ENCODE assay signal across 20 cellular contexts in the genomic region with DNA sequence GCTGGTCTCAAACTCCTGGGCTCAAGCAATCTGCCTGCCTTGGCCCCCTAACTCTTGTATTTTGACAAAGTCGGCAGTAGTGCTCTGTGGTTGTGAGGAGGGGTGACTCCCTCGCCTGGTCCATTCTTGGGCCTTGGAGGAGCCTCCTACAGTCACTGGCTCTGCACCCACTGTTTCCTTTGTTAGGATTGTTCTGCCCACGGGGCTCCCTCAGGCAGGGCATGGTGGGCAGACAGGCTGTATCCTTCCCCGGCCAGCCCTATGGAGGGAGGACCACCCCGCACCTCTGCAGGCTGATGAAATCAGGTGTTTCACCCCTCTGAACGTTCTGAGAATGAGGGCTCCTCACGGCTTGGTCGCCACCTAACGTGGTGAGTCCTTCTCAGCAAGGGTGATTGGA. TPM values are rescaled to one million over a fixed set of nuclear protein-coding genes. Genes with fewer than 3 reads are reported as not detected.
DNase-seq lines count a peak whose midpoint lies in the region; ATAC-seq, FAIRE-seq and TF ChIP-seq lines count a peak whose summit lies in the region.
"Had no signal": no experiment of that assay in that cellular context is flagged by ENCODE, and none has a peak within 500 bp of the region (broad histone marks: within the 10 kb centered on the region; RNA-seq: fewer than 3 reads in every experiment).

No MANE protein-coding gene starts in this region.

- H3K36me3 ChIP-seq in Loucy (ENCODE audit: insufficient read depth, low read length): no peaks in the 10 kb centered on the region
- H3K36me3 ChIP-seq in GM12878 (ENCODE audit: control insufficient read depth in 2 of 2, insufficient read depth in 2 of 2, low read length in 1 of 2): no peaks in the 10 kb centered on the region
- peaks cover 79% of the 10 kb centered on the region for H3K36me3 ChIP-seq in neutrophil
- no peaks in the 10 kb centered on the region for H3K36me3 ChIP-seq in Peyer's patch
- H3K36me3 ChIP-seq: SJSA1 had no signal

- no peaks in the 10 kb centered on the region for H3K9me2 ChIP-seq in Loucy (replicated peaks; ENCODE audit: low read depth, low read length)

- no peaks in the 10 kb centered on the region for H3F3A ChIP-seq in Loucy (ENCODE audit: low read depth)

- intact Hi-C loops in activated CD8-positive, alpha-beta T cell treated with anti-CD3 and anti-CD28 coated beads for 36 hours (cut with micrococcal nuclease): no loop called here
- intact Hi-C loops in GM12878 (cut with micrococcal nuclease; ENCODE audit: unreplicated experiment): loop anchor here (5.0 kb wide), 2 partner anchors 174 to 279 kb away; no protein-coding TSS in a partner anchor

- H3K27me3 ChIP-seq in Loucy (ENCODE audit: insufficient read depth, low read length, poor library complexity, severe bottlenecking) (no peaks in the 10 kb centered on the region), GM12878 (replicated peaks in 1 of 2; ENCODE audit: control insufficient read depth in 2 of 2, insufficient read depth in 2 of 2, low read length in 1 of 2) (no peaks in the 10 kb centered on the region; a peak in 1 of 4 replicates), neutrophil (no peaks in the 10 kb centered on the region), Peyer's patch (no peaks in the 10 kb centered on the region)
- H3K27me3 ChIP-seq: SJSA1 had no signal

- H4K20me1 ChIP-seq in Loucy (ENCODE audit: insufficient read depth, low read length, poor library complexity, severe bottlenecking) (no peaks in the 10 kb centered on the region), GM12878 (ENCODE audit: control insufficient read depth, insufficient read depth) (no peaks in the 10 kb centered on the region)

- ATAC-seq in activated CD8-positive, alpha-beta T cell treated with anti-CD3 and anti-CD28 coated beads, Interleukin-2, amount 10 ng/mL, durations not matched to agents 7 days and 5 days: no peak
- ATAC-seq in activated CD8-positive, alpha-beta T cell treated with anti-CD3 and anti-CD28 coated beads for 36 hours: no peak
- no peak for ATAC-seq in GM12878

- H3K9me3 ChIP-seq in Loucy (ENCODE audit: insufficient read depth, low read depth, low read length) (no peaks in the 10 kb centered on the region), GM12878 (replicated peaks; ENCODE audit: control insufficient read depth, insufficient read depth, low read length) (no peaks in the 10 kb centered on the region), neutrophil (peaks cover 5% of the 10 kb centered on the region), Peyer's patch (no peaks in the 10 kb centered on the region)
- H3K9me3 ChIP-seq: Caco-2, SJSA1 had no signal

- H2AFZ ChIP-seq in Loucy (ENCODE audit: low read length) (peak overlapping the region; percentile 80), GM12878 (ENCODE audit: control insufficient read depth, low read depth, low read length) (peak overlapping the region; percentile 65)

- no peak for TF ChIP-seq EP300 in GM12878 (IDR thresholded peaks at IDR 0.05; ENCODE audit: borderline replicate concordance in 1 of 2, control insufficient read depth in 1 of 2, low read depth in 2 of 2, low read length in 2 of 2)

- POLR2A ChIA-PET in activated CD8-positive, alpha-beta T cell treated with anti-CD3 and anti-CD28 coated beads, Interleukin-2, amount 10 ng/mL, durations not matched to agents 7 days and 5 days (lab: Charles Lee): no interaction called here
- POLR2A ChIA-PET in activated CD8-positive, alpha-beta T cell treated with anti-CD3 and anti-CD28 coated beads for 36 hours (lab: Charles Lee): no interaction called here
- POLR2A ChIA-PET in GM12878 (lab: Charles Lee): no interaction called here

- no peaks in the 10 kb centered on the region for H3K9me3 Mint-ChIP-seq in activated CD8-positive, alpha-beta T cell treated with anti-CD3 and anti-CD28 coated beads, Interleukin-2, amount 10 ng/mL, durations not matched to agents 7 days and 5 days (ENCODE audit: insufficient read depth)
- H3K9me3 Mint-ChIP-seq in activated CD8-positive, alpha-beta T cell treated with anti-CD3 and anti-CD28 coated beads for 36 hours: no peaks in the 10 kb centered on the region

- no peak for TF ChIP-seq POLR2A in GM12878 (IDR thresholded peaks at IDR 0.05; ENCODE audit: low read depth, low read length)
- TF ChIP-seq POLR2A in Peyer's patch (IDR thresholded peaks at IDR 0.05): no peak

- peaks cover 14% of the 10 kb centered on the region for H3K27me3 Mint-ChIP-seq in activated CD8-positive, alpha-beta T cell treated with anti-CD3 and anti-CD28 coated beads, Interleukin-2, amount 10 ng/mL, durations not matched to agents 7 days and 5 days (ENCODE audit: low read depth)
- H3K27me3 Mint-ChIP-seq in activated CD8-positive, alpha-beta T cell treated with anti-CD3 and anti-CD28 coated beads for 36 hours: peaks cover 19% of the 10 kb centered on the region

- BruUV-seq in GM12878 (replicated peaks; lab: Mats Ljungman, UMichigan): no TSS peak

- peaks cover 21% of the 10 kb centered on the region for H3K4me1 Mint-ChIP-seq in activated CD8-positive, alpha-beta T cell treated with anti-CD3 and anti-CD28 coated beads, Interleukin-2, amount 10 ng/mL, durations not matched to agents 7 days and 5 days (ENCODE audit: low read depth)
- no peaks in the 10 kb centered on the region for H3K4me1 Mint-ChIP-seq in activated CD8-positive, alpha-beta T cell treated with anti-CD3 and anti-CD28 coated beads for 36 hours (ENCODE audit: low read depth)

- no peak overlapping the region for H3K4me3 ChIP-seq in Loucy (ENCODE audit: low read length, poor library complexity, severe bottlenecking)
- no peak overlapping the region for H3K4me3 ChIP-seq in GM12878
- H3K4me3 ChIP-seq in neutrophil (ENCODE audit: low read depth in 1 of 2, low read length in 1 of 2): no peak overlapping the region
- no peak overlapping the region for H3K4me3 ChIP-seq in Peyer's patch
- H3K4me3 ChIP-seq: SJSA1 had no signal

- no peaks in the 10 kb centered on the region for H3K4me1 ChIP-seq in Loucy (ENCODE audit: insufficient read depth, low read length, poor library complexity, severe bottlenecking)
- peaks cover 3% of the 10 kb centered on the region; the same call in 1 of the 2 replicates for H3K4me1 ChIP-seq in GM12878 (ENCODE audit: control insufficient read depth, insufficient read depth, low read length)
- H3K4me1 ChIP-seq in neutrophil (ENCODE audit: control insufficient read depth in 1 of 2, insufficient read depth in 1 of 2, low read depth in 1 of 2, low read length in 1 of 2): peaks cover 41 to 53% of the 10 kb centered on the region in 2 experiments
- no peaks in the 10 kb centered on the region for H3K4me1 ChIP-seq in Peyer's patch
- H3K4me1 ChIP-seq: Caco-2, SJSA1 had no signal

- CTCF ChIA-PET in activated CD8-positive, alpha-beta T cell treated with anti-CD3 and anti-CD28 coated beads, Interleukin-2, amount 10 ng/mL, durations not matched to agents 7 days and 5 days (lab: Charles Lee): no interaction called here
- CTCF ChIA-PET in activated CD8-positive, alpha-beta T cell treated with anti-CD3 and anti-CD28 coated beads for 36 hours (lab: Charles Lee): no interaction called here
- CTCF ChIA-PET in GM12878 (lab: Yijun Ruan, JAX): no interaction called here

- no peak for TF ChIP-seq CTCF in activated CD8-positive, alpha-beta T cell treated with anti-CD3 and anti-CD28 coated beads for 36 hours (IDR thresholded peaks at IDR 0.05)
- TF ChIP-seq CTCF in Loucy (conservative IDR thresholded peaks at IDR 0.05; ENCODE audit: low read length): no peak
- no peak for TF ChIP-seq CTCF in GM12878 (IDR thresholded peaks at IDR 0.05 in 2 of 3, conservative IDR thresholded peaks at IDR 0.05 in 1 of 3; ENCODE audit: control insufficient read depth in 2 of 3, extremely low read depth in 1 of 3, insufficient read depth in 1 of 3, low read depth in 3 of 3, low read length in 3 of 3)
- TF ChIP-seq CTCF in neutrophil (IDR thresholded peaks at IDR 0.05): no peak
- no peak for TF ChIP-seq CTCF in Peyer's patch (IDR thresholded peaks at IDR 0.05)

- RAD21 ChIA-PET in GM12878 (lab: Charles Lee; ENCODE audit: unreplicated experiment): no interaction called here

- in situ Hi-C loops in GM12878 (cut with MboI): no loop called here

- no peaks in the 10 kb centered on the region for H3K36me3 Mint-ChIP-seq in activated CD8-positive, alpha-beta T cell treated with anti-CD3 and anti-CD28 coated beads, Interleukin-2, amount 10 ng/mL, durations not matched to agents 7 days and 5 days (ENCODE audit: low read depth)
- no peaks in the 10 kb centered on the region for H3K36me3 Mint-ChIP-seq in activated CD8-positive, alpha-beta T cell treated with anti-CD3 and anti-CD28 coated beads for 36 hours (ENCODE audit: low read depth)
- H3K36me3 Mint-ChIP-seq: IgD-negative memory B cell had no signal

- FAIRE-seq in GM12878 (lab: Jason Lieb, UNC): no peak
- FAIRE-seq: GM19239, HTR-8/SVneo had no signal

- DNase-seq in activated CD8-positive, alpha-beta T cell treated with anti-CD3 and anti-CD28 coated beads, Interleukin-2, amount 10 ng/mL, durations not matched to agents 7 days and 5 days: no peak
- DNase-seq in activated CD8-positive, alpha-beta T cell treated with anti-CD3 and anti-CD28 coated beads for 36 hours: no peak
- DNase-seq in GM12878 (ENCODE audit: low read depth, low spot score): no peak
- DNase-seq in T-helper 9 cell: no peak
- DNase-seq in RPMI8226: no peak
- DNase-seq in Peyer's patch: no peak
- DNase-seq: Caco-2, HCEC 1CT, NCI-H1048, NCI-H1436 treated with DMSO at 0.1 percent for 48 hours, NCI-H2029 treated with DMSO at 0.1 percent for 48 hours, NCI-H774 had no signal

- H3K9ac ChIP-seq in Loucy (ENCODE audit: low read depth, low read length, poor library complexity, severe bottlenecking) (peak overlapping the region; percentile 56), GM12878 (ENCODE audit: control insufficient read depth, insufficient read depth, low read length) (no peak overlapping the region)

- no peaks in the 10 kb centered on the region for H3K79me2 ChIP-seq in Loucy (ENCODE audit: insufficient read depth, low read length)
- no peaks in the 10 kb centered on the region for H3K79me2 ChIP-seq in GM12878 (ENCODE audit: control insufficient read depth, insufficient read depth, low read length)

- SMC1A ChIA-PET in GM12878 (lab: Charles Lee; ENCODE audit: uncharacterized antibody, unreplicated experiment): no interaction called here

- 52% methylated on average over 9 of the region's 9 CpGs for WGBS in GM12878 (ENCODE audit: insufficient coverage, insufficient replicate concordance, low lambda C conversion rate, missing lambda C conversion rate)

- H3K27ac ChIP-seq in GM12878 (ENCODE audit: control insufficient read depth, insufficient read depth) (no peak overlapping the region; the same call in 1 of the 2 replicates), neutrophil (peak overlapping the region; percentile 46), Peyer's patch (no peak overlapping the region)
- H3K27ac ChIP-seq: HL-60, SJSA1 had no signal

- peak overlapping the region; percentile 92 for H3K27ac Mint-ChIP-seq in activated CD8-positive, alpha-beta T cell treated with anti-CD3 and anti-CD28 coated beads, Interleukin-2, amount 10 ng/mL, durations not matched to agents 7 days and 5 days
- H3K27ac Mint-ChIP-seq in activated CD8-positive, alpha-beta T cell treated with anti-CD3 and anti-CD28 coated beads for 36 hours: no peak overlapping the region
- H3K27ac Mint-ChIP-seq: IgD-negative memory B cell had no signal

- TF ChIP-seq RAD21 in GM12878 (IDR thresholded peaks at IDR 0.05; ENCODE audit: insufficient read depth, low read depth, low read length): no peak

- H3K4me2 ChIP-seq in Loucy (ENCODE audit: low read depth, low read length, poor library complexity, severe bottlenecking) (peak overlapping the region; percentile 61), GM12878 (ENCODE audit: control insufficient read depth, insufficient read depth) (0 out of 2 replicates have a peak overlapping the region, but pooled peaks have one; percentile 17)

- H3K4me3 Mint-ChIP-seq in activated CD8-positive, alpha-beta T cell treated with anti-CD3 and anti-CD28 coated beads, Interleukin-2, amount 10 ng/mL, durations not matched to agents 7 days and 5 days: no peak overlapping the region
- no peak overlapping the region for H3K4me3 Mint-ChIP-seq in activated CD8-positive, alpha-beta T cell treated with anti-CD3 and anti-CD28 coated beads for 36 hours

RNA-seq across cellular contexts. Expression of a gene that starts 9.2 kb away (rescaled TPM):
- not detected for total RNA-seq in activated CD8-positive, alpha-beta T cell treated with anti-CD3 and anti-CD28 coated beads, Interleukin-2, amount 10 ng/mL, durations not matched to agents 7 days and 5 days
- total RNA-seq in activated CD8-positive, alpha-beta T cell treated with anti-CD3 and anti-CD28 coated beads for 36 hours: not detected
- 0.52 TPM in 1 of 2 replicates, not detected in the other for total RNA-seq in GM12878 (2013; cell fraction: nucleolus; rRNA removed)
- total RNA-seq in GM12878 (2014; rRNA removed): 0.16 TPM in 1 of 2 replicates, not detected in the other
- not detected in 2 replicates for total RNA-seq in GM12878 (2014; rRNA removed; fragmentation: Illumina TruSeq; extraction: Trizol)
- not detected in 2 replicates for total RNA-seq in GM12878 (2021)
- not detected for polyA plus RNA-seq in GM12878 (2011; ENCODE audit: low read depth)
- 0.49 TPM in 2 replicates for polyA plus RNA-seq in GM12878 (2011; rRNA removed)
- polyA plus RNA-seq in GM12878 (2011; cell fraction: cytosol; rRNA removed): 0.32 and 0.37 TPM in 2 replicates
- polyA plus RNA-seq in GM12878 (2011; cell fraction: nucleus; rRNA removed): 0.18 and 0.24 TPM in 2 replicates
- not detected in 2 replicates for polyA plus RNA-seq in GM12878 (2012)
- polyA plus RNA-seq in GM12878 (2014; fragmentation: Illumina TruSeq; extraction: Trizol): not detected in 2 replicates
- not detected for polyA plus RNA-seq in GM12878 (2014; fragmentation: Nextera tagmentation; extraction: Ambion mirVana)
- not detected in 2 replicates for polyA plus RNA-seq in GM12878 (2014; rRNA removed)
- not detected for polyA plus RNA-seq in GM12878 (2016; fragmentation: Nextera tagmentation; extraction: Ambion mirVana)
- polyA minus RNA-seq in GM12878 (2011; rRNA and poly(A)+ RNA removed): 0.72 and 0.73 TPM in 2 replicates
- not detected in 2 replicates for polyA minus RNA-seq in GM12878 (2011; cell fraction: cytosol; rRNA and poly(A)+ RNA removed)
- not detected in 2 replicates for polyA minus RNA-seq in GM12878 (2011; cell fraction: nucleus; rRNA and poly(A)+ RNA removed)
- total RNA-seq in Peyer's patch: not detected
- total RNA-seq: Caco-2, NCI-H460, SJSA1 had no signal

RNA-seq across cellular contexts. Expression of a gene that starts 22.7 kb away (rescaled TPM):
- under 1 TPM; 0.26 to 0.47 TPM for total RNA-seq in activated CD8-positive, alpha-beta T cell treated with anti-CD3 and anti-CD28 coated beads, Interleukin-2, amount 10 ng/mL, durations not matched to agents 7 days and 5 days
- total RNA-seq in activated CD8-positive, alpha-beta T cell treated with anti-CD3 and anti-CD28 coated beads for 36 hours: under 1 TPM; 0.58 to 0.68 TPM
- total RNA-seq in GM12878 (2013; cell fraction: nucleolus; rRNA removed): not detected in 2 replicates
- total RNA-seq in GM12878 (2014; rRNA removed) (0.06 TPM in 1 of 2 replicates, not detected in the other), GM12878 (2014; rRNA removed; fragmentation: Illumina TruSeq; extraction: Trizol) (not detected in 2 replicates), GM12878 (2021) (not detected in 2 replicates), Peyer's patch (1 to 10 TPM in 2 of 4 donors, not detected in 2; 2.1 to 2.7 TPM)
- not detected for polyA plus RNA-seq in GM12878 (2011; ENCODE audit: low read depth)
- polyA plus RNA-seq in GM12878 (2011; rRNA removed) (5.9 and 6.9 TPM in 2 replicates), GM12878 (2014; fragmentation: Illumina TruSeq; extraction: Trizol) (0.13 TPM in 1 of 2 replicates, not detected in the other), GM12878 (2014; fragmentation: Nextera tagmentation; extraction: Ambion mirVana) (not detected), GM12878 (2014; rRNA removed) (not detected in 2 replicates), GM12878 (2016; fragmentation: Nextera tagmentation; extraction: Ambion mirVana) (not detected)
- polyA plus RNA-seq in GM12878 (2011; cell fraction: cytosol; rRNA removed): 6.7 and 6.8 TPM in 2 replicates
- 3.7 and 4.3 TPM in 2 replicates for polyA plus RNA-seq in GM12878 (2011; cell fraction: nucleus; rRNA removed)
- 0.08 and 0.15 TPM in 2 replicates for polyA plus RNA-seq in GM12878 (2012)
- polyA minus RNA-seq in GM12878 (2011; rRNA and poly(A)+ RNA removed): 9.9 and 24.1 TPM in 2 replicates
- polyA minus RNA-seq in GM12878 (2011; cell fraction: cytosol; rRNA and poly(A)+ RNA removed): 3.2 and 6.7 TPM in 2 replicates
- polyA minus RNA-seq in GM12878 (2011; cell fraction: nucleus; rRNA and poly(A)+ RNA removed): 4.4 and 5.8 TPM in 2 replicates
- total RNA-seq: NCI-H460, SJSA1 had no signal

RNA-seq across cellular contexts. Expression of a gene that starts 33.0 kb away (rescaled TPM):
- total RNA-seq in activated CD8-positive, alpha-beta T cell treated with anti-CD3 and anti-CD28 coated beads, Interleukin-2, amount 10 ng/mL, durations not matched to agents 7 days and 5 days: under 1 TPM; 0.44 to 0.61 TPM
- total RNA-seq in activated CD8-positive, alpha-beta T cell treated with anti-CD3 and anti-CD28 coated beads for 36 hours: under 1 TPM; 0.14 to 0.27 TPM
- total RNA-seq in GM12878 (2013; cell fraction: nucleolus; rRNA removed): not detected in 2 replicates
- not detected in 2 replicates for total RNA-seq in GM12878 (2014; rRNA removed)
- total RNA-seq in GM12878 (2014; rRNA removed; fragmentation: Illumina TruSeq; extraction: Trizol): not detected in 2 replicates
- not detected in 2 replicates for total RNA-seq in GM12878 (2021)
- not detected for polyA plus RNA-seq in GM12878 (2011; ENCODE audit: low read depth)
- 0.23 and 0.39 TPM in 2 replicates for polyA plus RNA-seq in GM12878 (2011; rRNA removed)
- 0.70 and 0.72 TPM in 2 replicates for polyA plus RNA-seq in GM12878 (2011; cell fraction: cytosol; rRNA removed)
- polyA plus RNA-seq in GM12878 (2011; cell fraction: nucleus; rRNA removed): 0.32 and 0.42 TPM in 2 replicates
- not detected in 2 replicates for polyA plus RNA-seq in GM12878 (2012)
- not detected in 2 replicates for polyA plus RNA-seq in GM12878 (2014; fragmentation: Illumina TruSeq; extraction: Trizol)
- polyA plus RNA-seq in GM12878 (2014; fragmentation: Nextera tagmentation; extraction: Ambion mirVana): not detected
- polyA plus RNA-seq in GM12878 (2014; rRNA removed): not detected in 2 replicates
- polyA plus RNA-seq in GM12878 (2016; fragmentation: Nextera tagmentation; extraction: Ambion mirVana): not detected
- polyA minus RNA-seq in GM12878 (2011; rRNA and poly(A)+ RNA removed): 0.88 and 1.3 TPM in 2 replicates
- polyA minus RNA-seq in GM12878 (2011; cell fraction: cytosol; rRNA and poly(A)+ RNA removed): not detected in 2 replicates
- polyA minus RNA-seq in GM12878 (2011; cell fraction: nucleus; rRNA and poly(A)+ RNA removed): 0.12 and 0.29 TPM in 2 replicates
- total RNA-seq in Peyer's patch: not detected
- total RNA-seq: Caco-2, NCI-H460, SJSA1 had no signal

RNA-seq across cellular contexts. Expression of a gene that starts 50.8 kb away (rescaled TPM):
- under 1 TPM in 1 of 2 experiments, not detected in 1; 0.18 TPM for total RNA-seq in activated CD8-positive, alpha-beta T cell treated with anti-CD3 and anti-CD28 coated beads, Interleukin-2, amount 10 ng/mL, durations not matched to agents 7 days and 5 days
- under 1 TPM; 0.25 to 0.38 TPM for total RNA-seq in activated CD8-positive, alpha-beta T cell treated with anti-CD3 and anti-CD28 coated beads for 36 hours
- total RNA-seq in GM12878 (2013; cell fraction: nucleolus; rRNA removed): not detected in 2 replicates
- not detected in 2 replicates for total RNA-seq in GM12878 (2014; rRNA removed)
- not detected in 2 replicates for total RNA-seq in GM12878 (2014; rRNA removed; fragmentation: Illumina TruSeq; extraction: Trizol)
- not detected in 2 replicates for total RNA-seq in GM12878 (2021)
- polyA plus RNA-seq in GM12878 (2011; ENCODE audit: low read depth): not detected
- polyA plus RNA-seq in GM12878 (2011; rRNA removed): 0.42 and 0.46 TPM in 2 replicates
- 0.43 and 0.78 TPM in 2 replicates for polyA plus RNA-seq in GM12878 (2011; cell fraction: cytosol; rRNA removed)
- polyA plus RNA-seq in GM12878 (2011; cell fraction: nucleus; rRNA removed): 0.20 and 0.30 TPM in 2 replicates
- not detected in 2 replicates for polyA plus RNA-seq in GM12878 (2012)
- polyA plus RNA-seq in GM12878 (2014; fragmentation: Illumina TruSeq; extraction: Trizol): not detected in 2 replicates
- polyA plus RNA-seq in GM12878 (2014; fragmentation: Nextera tagmentation; extraction: Ambion mirVana): not detected
- polyA plus RNA-seq in GM12878 (2014; rRNA removed): not detected in 2 replicates
- polyA plus RNA-seq in GM12878 (2016; fragmentation: Nextera tagmentation; extraction: Ambion mirVana): not detected
- 0.31 and 0.44 TPM in 2 replicates for polyA minus RNA-seq in GM12878 (2011; rRNA and poly(A)+ RNA removed)
- not detected in 2 replicates for polyA minus RNA-seq in GM12878 (2011; cell fraction: cytosol; rRNA and poly(A)+ RNA removed)
- polyA minus RNA-seq in GM12878 (2011; cell fraction: nucleus; rRNA and poly(A)+ RNA removed): not detected in 2 replicates
- not detected for total RNA-seq in Peyer's patch
- total RNA-seq: Caco-2, NCI-H460, SJSA1 had no signal
